ENCODE assay signal across 1 cellular context in genomic region chr14:25041484-25041883, GRCh38.
TF ChIP-seq lines count a peak whose summit lies in the region.

No MANE protein-coding gene starts in this region.

TF ChIP-seq in liver, 16 proteins besides CTCF, POLR2A, EP300 and RAD21 (continued from another document):
- no peak for TF ChIP-seq ZBTB33 (IDR thresholded peaks at IDR 0.05)
- no peak for TF ChIP-seq EGR1 (IDR thresholded peaks at IDR 0.05; ENCODE audit: low read depth in 2 of 2)
